Comparison of ENCODE assay signal across 8 cellular contexts in the genomic region with DNA sequence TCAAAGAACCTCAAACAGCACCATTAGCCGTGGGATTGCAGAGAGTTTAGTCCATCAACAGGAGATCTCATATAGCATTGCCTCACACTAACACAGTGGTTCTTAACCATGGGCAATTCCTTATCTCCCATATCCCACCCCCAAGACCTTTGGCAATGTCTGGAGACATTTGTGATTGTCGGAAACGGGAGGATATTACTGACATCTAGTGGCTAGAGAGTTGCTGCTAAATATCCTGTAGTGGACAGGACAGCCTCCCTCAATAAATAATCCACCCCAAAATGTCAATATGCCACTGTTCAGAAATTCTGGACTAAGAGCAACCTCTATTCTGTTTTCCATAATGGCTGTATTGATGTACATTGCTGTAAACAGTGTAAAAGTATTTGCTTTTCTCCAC.
DNase-seq lines count a peak whose midpoint lies in the region; ATAC-seq and TF ChIP-seq lines count a peak whose summit lies in the region.

No MANE protein-coding gene starts in this region.

- in situ Hi-C loops in G401 (cut with HindIII; ENCODE audit: low sequenced_read_pairs) = no loop called here

- no peak overlapping the region for H3K4me3 ChIP-seq in fibroblast of pulmonary artery (replicated peaks; ENCODE audit: low read depth, low read length)

- TF ChIP-seq CTCF in fibroblast of pulmonary artery (IDR thresholded peaks at IDR 0.05; ENCODE audit: low read length, missing control alignments) = peak; percentile 75

- ATAC-seq in HG02610 (IDR thresholded peaks at IDR 0.05; ENCODE audit: unreplicated experiment) = no peak
- ATAC-seq in HG03175 (IDR thresholded peaks at IDR 0.05; ENCODE audit: unreplicated experiment) = no peak

- DNase-seq in G401 (ENCODE audit: low spot score) (peak; percentile 12), NCI-H524 treated with DMSO at 0.1 percent for 48 hours (lab: John Stamatoyannopoulos, UW) (peak; percentile 5), fibroblast of pulmonary artery (ENCODE audit: low read depth) (peak; percentile 81), pons (ENCODE audit: low spot score) (peak; percentile 77)
- DNase-seq in activated CD8-positive, alpha-beta memory T cell treated with anti-CD3 and anti-CD28 coated beads for 24 hours = no peak
- no peak for DNase-seq in stimulated activated CD4-positive, alpha-beta T cell treated with anti-CD3 and anti-CD28 coated beads, Interleukin-15, amount 100 ng/mL, for 24 hours

Comparison
In these comparisons a context has a peak if more than half of its experiments do, and no peak if none do; other contexts are left out.
1. DNase-seq: peak in G401 (single experiment), NCI-H524 treated with DMSO at 0.1 percent for 48 hours (single experiment), fibroblast of pulmonary artery (single experiment) and pons (single experiment); none in activated CD8-positive, alpha-beta memory T cell treated with anti-CD3 and anti-CD28 coated beads for 24 hours (single experiment) and stimulated activated CD4-positive, alpha-beta T cell treated with anti-CD3 and anti-CD28 coated beads, Interleukin-15, amount 100 ng/mL, for 24 hours (single experiment).